In the genomic region with DNA sequence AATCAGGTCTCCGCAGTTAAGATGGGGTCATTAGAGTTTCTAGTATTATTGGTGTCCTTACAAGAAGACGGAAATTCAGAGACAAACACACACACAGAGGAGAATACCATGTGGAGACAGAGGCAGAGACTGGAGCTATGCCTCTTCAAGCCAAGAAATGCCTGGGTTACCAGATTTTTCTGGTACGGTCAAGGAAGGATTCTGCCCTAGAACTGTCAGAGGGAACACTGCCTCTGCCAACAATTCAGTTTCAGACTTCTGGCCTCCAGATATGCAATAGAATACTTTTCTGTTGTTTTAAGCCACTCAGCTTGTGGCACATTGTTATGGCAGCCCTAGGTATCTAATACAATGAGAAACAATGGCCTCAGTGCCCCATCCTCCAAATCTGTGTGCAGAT, we compare ENCODE assay signal across 12 cellular contexts. TPM values are rescaled to one million over a fixed set of nuclear protein-coding genes. Genes with fewer than 3 reads are reported as not detected.
"Had no signal": no experiment of that assay in that cellular context is flagged by ENCODE, and none has a peak within 500 bp of the region (broad histone marks: within the 10 kb centered on the region; RNA-seq: fewer than 3 reads in every experiment).

No MANE protein-coding gene starts in this region.

- H3K36me3 Mint-ChIP-seq: IgD-negative memory B cell had no signal

- H3K4me3 Mint-ChIP-seq: HFFc6 had no signal

- FAIRE-seq: HepG2 had no signal

- H3K36me3 ChIP-seq: HAP-1 had no signal

- H3K27me3 Mint-ChIP-seq: IgD-negative memory B cell had no signal

- H3K27ac Mint-ChIP-seq: HFFc6, IgD-negative memory B cell had no signal

- H3K27ac ChIP-seq: GM23248, HL-60, KMS-11 had no signal

- ATAC-seq: HCT116, HepG2 had no signal

- H3K9me3 ChIP-seq: HAP-1 had no signal

- H3K4me3 ChIP-seq: GM23248, HAP-1 had no signal

- H3K4me1 ChIP-seq: HAP-1 had no signal

- DNase-seq: GM23248, GOT3, H7, HFFc6, Karpas-422, KBM-7 had no signal

RNA-seq across cellular contexts. Expression of gene CHGB, which starts 20.1 kb away (rescaled TPM):
- polyA plus RNA-seq: IgD-negative memory B cell had no signal
